1 cellular context compared by ENCODE assay signal in genomic region chr6:10478187-10479040, GRCh38.
TF ChIP-seq lines count a peak whose summit lies in the region.

No MANE protein-coding gene starts in this region.

TF ChIP-seq in SK-N-SH treated with all-trans-retinoic acid at 6 μM for 48 hours, 23 proteins besides CTCF, POLR2A, EP300 and RAD21 (continued from another document):
- TF ChIP-seq POU6F1 (CRISPR knock-in tag; IDR thresholded peaks at IDR 0.05; ENCODE audit: borderline replicate concordance, low read depth) = no peak
- TF ChIP-seq BACH2 (CRISPR knock-in tag; IDR thresholded peaks at IDR 0.05; ENCODE audit: borderline replicate concordance) = no peak
- no peak for TF ChIP-seq ZFP30 (CRISPR knock-in tag; IDR thresholded peaks at IDR 0.05)
- TF ChIP-seq RARB (CRISPR knock-in tag; IDR thresholded peaks at IDR 0.05) = no peak
- TF ChIP-seq CREB5 (CRISPR knock-in tag; IDR thresholded peaks at IDR 0.05; ENCODE audit: low read depth) = no peak
- TF ChIP-seq PPARA (CRISPR knock-in tag; IDR thresholded peaks at IDR 0.05; ENCODE audit: borderline replicate concordance) = no peak
- no peak for TF ChIP-seq ZNF565 (CRISPR knock-in tag; conservative IDR thresholded peaks at IDR 0.05; ENCODE audit: low read depth)
- TF ChIP-seq OSR1 (CRISPR knock-in tag; IDR thresholded peaks at IDR 0.05) = no peak
- TF ChIP-seq ZNF70 (CRISPR knock-in tag; IDR thresholded peaks at IDR 0.05) = no peak
- TF ChIP-seq ARNTL (CRISPR knock-in tag; IDR thresholded peaks at IDR 0.05; ENCODE audit: borderline replicate concordance, low read depth) = no peak
